Comparison of ENCODE assay signal across 8 cellular contexts in genomic region chr9:111599092-111599947, GRCh38. TPM values are rescaled to one million over a fixed set of nuclear protein-coding genes. Genes with fewer than 3 reads are reported as not detected.
DNase-seq lines count a peak whose midpoint lies in the region; ATAC-seq and TF ChIP-seq lines count a peak whose summit lies in the region.

Gene PTGR1 (minus strand): TSS chr9:111599647. CDS start chr9:111597422, 2,225 bp downstream.

- peaks cover 13 to 29% (median 24%) of the 10 kb centered on the region in 7 donors for H3K4me1 Mint-ChIP-seq in naive thymus-derived CD4-positive, alpha-beta T cell

- H3K27ac ChIP-seq in foreskin keratinocyte (peak within 1 kb of the TSS; percentile 22), transverse colon (peak within 1 kb of the TSS; percentile 89 to 94 (median 91))
- no peak within 1 kb of the TSS for H3K27ac ChIP-seq in naive thymus-derived CD4-positive, alpha-beta T cell (ENCODE audit: low read depth, low read length)

- peak within 1 kb of the TSS; percentile 77 to 94 (median 89) for H3K4me3 Mint-ChIP-seq in naive thymus-derived CD4-positive, alpha-beta T cell

- H3K27me3 ChIP-seq in BE2C = peaks cover 11% of the 10 kb centered on the region
- H3K27me3 ChIP-seq in foreskin keratinocyte = no peaks in the 10 kb centered on the region
- peaks cover 0 to 9% of the 10 kb centered on the region in 2 donors for H3K27me3 ChIP-seq in naive thymus-derived CD4-positive, alpha-beta T cell (ENCODE audit: control insufficient read depth in 2 of 2, insufficient read depth in 2 of 2, low read length in 2 of 2)
- H3K27me3 ChIP-seq in transverse colon = no peaks in the 10 kb centered on the region

- DNase-seq in BE2C = peak; percentile 39
- peak; percentile 65 for DNase-seq in GM20000 (ENCODE audit: low spot score)
- peak; percentile 54 for DNase-seq in NCI-H526 treated with DMSO at 0.1 percent for 48 hours (lab: John Stamatoyannopoulos, UW)
- DNase-seq in activated naive CD4-positive, alpha-beta T cell treated with anti-CD3 and anti-CD28 coated beads, Interleukin-2, amount 50 U/mL, for 16 hours = peak; percentile 28
- peak; percentile 54 to 66 for DNase-seq in foreskin keratinocyte
- DNase-seq in naive thymus-derived CD4-positive, alpha-beta T cell = peak in 8 of 9 donors; percentile 4 to 39 (median 14)
- DNase-seq in transverse colon = peak; percentile 80

- H3K4me3 ChIP-seq in BE2C (ENCODE audit: low read depth, low read length) (peak within 1 kb of the TSS; percentile 74), transverse colon (peak within 1 kb of the TSS; percentile 47 to 78 (median 77))
- peak within 1 kb of the TSS; percentile 39 for H3K4me3 ChIP-seq in naive thymus-derived CD4-positive, alpha-beta T cell (ENCODE audit: low read length)

- no peak for TF ChIP-seq EP300 in transverse colon (IDR thresholded peaks at IDR 0.05; ENCODE audit: low read depth)

- peaks cover 0 to 3% (median 0%) of the 10 kb centered on the region in 5 donors for H3K36me3 Mint-ChIP-seq in naive thymus-derived CD4-positive, alpha-beta T cell

- POLR2A ChIA-PET in naive thymus-derived CD4-positive, alpha-beta T cell (lab: Charles Lee) = interaction anchor here (1.2 kb wide), 1 partner anchor 32 kb away, joined by 3 read pairs; the partner anchor contains the start of gene DNAJC25

- peaks cover 0 to 1% (median 0%) of the 10 kb centered on the region in 11 donors for H3K9me3 Mint-ChIP-seq in naive thymus-derived CD4-positive, alpha-beta T cell

- peaks cover 17 to 42% (median 30%) of the 10 kb centered on the region in 5 donors for H3K27me3 Mint-ChIP-seq in naive thymus-derived CD4-positive, alpha-beta T cell

- intact Hi-C loops in naive thymus-derived CD4-positive, alpha-beta T cell (cut with micrococcal nuclease) = loop anchor here (1.0 to 10.0 kb wide), 8 partner anchors 23 to 778 kb away; partner anchors contain the start of genes ECPAS (in 2 of the 2), DNAJC25 (in 1 of the 2) and ZNF483 (in 1 of the 2)
- intact Hi-C loops in transverse colon (cut with DNase I; ENCODE audit: low total_unique reads) = loop anchor here (10.0 kb wide), 1 partner anchor 475 kb away; no protein-coding TSS in a partner anchor

- no peaks in the 10 kb centered on the region for H3K9me3 ChIP-seq in BE2C
- H3K9me3 ChIP-seq in naive thymus-derived CD4-positive, alpha-beta T cell (ENCODE audit: control insufficient read depth in 2 of 3, low read length in 3 of 3) = no peaks in the 10 kb centered on the region
- no peaks in the 10 kb centered on the region for H3K9me3 ChIP-seq in transverse colon

- peaks cover 3% of the 10 kb centered on the region; the same call in 1 of the 2 replicates for H3K4me1 ChIP-seq in BE2C
- H3K4me1 ChIP-seq in foreskin keratinocyte = peaks cover 13% of the 10 kb centered on the region
- peaks cover 12 to 15% of the 10 kb centered on the region in 2 donors for H3K4me1 ChIP-seq in naive thymus-derived CD4-positive, alpha-beta T cell (ENCODE audit: control insufficient read depth in 2 of 2, insufficient read depth in 2 of 2, low read length in 2 of 2)
- peaks cover 0 to 5% (median 5%) of the 10 kb centered on the region in 4 donors for H3K4me1 ChIP-seq in transverse colon

- ATAC-seq in foreskin keratinocyte (peak; percentile 77), HG03460 (IDR thresholded peaks at IDR 0.05; ENCODE audit: unreplicated experiment) (no peak)
- ATAC-seq in naive thymus-derived CD4-positive, alpha-beta T cell = peak; percentile 33

- peak; percentile 72 for TF ChIP-seq POLR2A in transverse colon (IDR thresholded peaks at IDR 0.05)

- peak within 1 kb of the TSS in 2 of 9 donors; percentile 28 to 84 for H3K27ac Mint-ChIP-seq in naive thymus-derived CD4-positive, alpha-beta T cell

- in situ Hi-C loops in transverse colon (cut with MboI; ENCODE audit: low pct_ligation_motif_present in 1 of 4, low pct_unique_long_range_greater_than_20kb in 1 of 4, low sequenced_read_pairs in 3 of 4) = loop anchor here in 1 of 4 donors (10.0 kb wide), 1 partner anchor 85 kb away; no protein-coding TSS in a partner anchor

- H3K36me3 ChIP-seq in BE2C = no peaks in the 10 kb centered on the region
- no peaks in the 10 kb centered on the region for H3K36me3 ChIP-seq in naive thymus-derived CD4-positive, alpha-beta T cell (ENCODE audit: control insufficient read depth in 2 of 3, insufficient read depth in 3 of 3, low read length in 3 of 3)
- H3K36me3 ChIP-seq in transverse colon = peaks cover 0 to 8% (median 2%) of the 10 kb centered on the region in 4 donors

- CTCF ChIA-PET in naive thymus-derived CD4-positive, alpha-beta T cell (lab: Charles Lee) = interaction anchor here (1.3 to 2.9 kb wide), 6 partner anchors 22 to 475 kb away, joined by 3 to 16 read pairs (median 6); no protein-coding TSS in a partner anchor

- WGBS in transverse colon (ENCODE audit: low coverage in 1 of 2), 2 donors = 4 to 10% methylated on average over 2 to 59 of the region's 64 CpGs

- TF ChIP-seq CTCF in BE2C (IDR thresholded peaks at IDR 0.05; ENCODE audit: low read depth, low read length) (no peak), GM20000 (IDR thresholded peaks at IDR 0.05; ENCODE audit: extremely low read depth, missing control alignments) (no peak), foreskin keratinocyte (conservative IDR thresholded peaks at IDR 0.05) (no peak), transverse colon (IDR thresholded peaks at IDR 0.05) (no peak)

RNA-seq across cellular contexts. Expression of gene PTGR1, which starts in this region (rescaled TPM):
- 1.4 TPM for polyA plus RNA-seq in BE2C (2012; ENCODE audit: insufficient read depth, insufficient read length, low read depth)
- total RNA-seq in foreskin keratinocyte (62.9 and 63.7 TPM in 2 replicates), transverse colon (10 to 100 TPM in 3 of 4 donors, 1 to 10 TPM in 1; 2.6 to 90.0 (median 51.6) TPM)
- 65.5 and 66.3 TPM in 2 replicates for polyA plus RNA-seq in foreskin keratinocyte
- under 1 TPM in 2 of 5 experiments, not detected in 3; 0.64 to 0.92 TPM for total RNA-seq in naive thymus-derived CD4-positive, alpha-beta T cell
- under 1 TPM; 0.21 to 0.37 TPM for polyA plus RNA-seq in naive thymus-derived CD4-positive, alpha-beta T cell

Comparison
In these comparisons a context has a peak if more than half of its experiments do, and no peak if none do; other contexts are left out.
1. RNA of gene PTGR1 (polyA plus RNA-seq): 65.5 to 66.3 TPM in foreskin keratinocyte; 0.21 to 0.37 TPM in naive thymus-derived CD4-positive, alpha-beta T cell; every median in the first group is over 10 times any median in the second.
2. Peak in DNase-seq, ATAC-seq and H3K4me3 ChIP-seq in naive thymus-derived CD4-positive, alpha-beta T cell; RNA of the gene not detected or under 1 TPM.
3. DNase-seq: peak in every context shown above with its lines; median percentile 80 in transverse colon; 65 in GM20000; 60 in foreskin keratinocyte; 54 in NCI-H526 treated with DMSO at 0.1 percent for 48 hours; 39 in BE2C; 28 in activated naive CD4-positive, alpha-beta T cell treated with anti-CD3 and anti-CD28 coated beads, Interleukin-2, amount 50 U/mL, for 16 hours; 14 in naive thymus-derived CD4-positive, alpha-beta T cell.
4. Peak in every context shown above with its lines, with median percentiles within 50 percentile points of each other: H3K4me3 ChIP-seq.